ENCODE assay signal across 8 cellular contexts in the genomic region with DNA sequence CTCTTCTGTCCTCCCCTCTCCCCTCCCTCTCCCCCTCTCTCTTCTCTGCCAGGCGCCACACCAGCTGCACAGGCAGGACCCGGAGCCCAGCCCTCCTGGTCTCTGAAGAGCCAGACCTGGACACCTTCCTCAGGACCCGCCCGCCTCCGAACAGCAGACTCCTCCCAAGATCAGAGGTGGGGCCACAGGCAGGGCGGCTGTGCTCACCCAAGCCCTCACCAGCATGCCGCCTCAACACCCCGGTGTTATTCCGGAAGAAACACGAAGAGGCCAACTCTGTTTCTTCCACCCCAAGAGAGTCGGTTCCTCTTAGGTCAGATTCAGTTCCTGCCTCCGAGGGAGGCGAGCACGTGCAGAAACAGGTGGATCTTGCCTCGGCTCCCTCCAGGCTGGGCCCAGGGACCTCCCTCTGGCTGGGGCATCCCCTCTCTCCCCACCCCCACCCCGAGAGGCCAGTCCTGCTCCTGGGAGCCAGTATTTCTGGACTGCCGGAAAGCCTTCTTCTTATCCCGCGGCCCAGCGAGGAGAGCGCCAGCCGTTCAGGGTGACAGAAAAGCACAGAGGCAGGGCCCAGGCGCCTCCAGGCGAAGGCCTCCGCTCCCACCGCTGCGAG. TPM values are rescaled to one million over a fixed set of nuclear protein-coding genes. Genes with fewer than 3 reads are reported as not detected.
DNase-seq lines count a peak whose midpoint lies in the region; ATAC-seq and TF ChIP-seq lines count a peak whose summit lies in the region.
"Not testable (repeated sequence)": the region's sequence is repeated elsewhere in the genome, so short reads cannot be mapped to it uniquely, and the experiment has no call there.

No MANE protein-coding gene starts in this region.

- not testable (repeated sequence) for H3K27ac Mint-ChIP-seq in GM23338; memory B cell; stimulated activated memory B cell treated with anti-CD40 and anti-IgM and Interleukin-4, amounts not matched to agents 10 μg/mL and 1 μg/mL and 100 μg/mL, for 72 hours

- H3K4me1 Mint-ChIP-seq in GM23338; activated T-cell treated with anti-CD3 and anti-CD28 coated beads, Interleukin-2, amount 50 U/mL, for 4 hours (ENCODE audit: low read depth); memory B cell; stimulated activated memory B cell treated with anti-CD40 and anti-IgM and Interleukin-4, amounts not matched to agents 10 μg/mL and 1 μg/mL and 100 μg/mL, for 72 hours: not testable (repeated sequence)

- not testable (repeated sequence) for H3K9me3 ChIP-seq in BLaER1; RWPE2 (ENCODE audit: severe bottlenecking)

- H3K9me3 Mint-ChIP-seq in GM23338; activated T-cell treated with anti-CD3 and anti-CD28 coated beads, Interleukin-2, amount 50 U/mL, for 4 hours; memory B cell; stimulated activated memory B cell treated with anti-CD40 and anti-IgM and Interleukin-4, amounts not matched to agents 10 μg/mL and 1 μg/mL and 100 μg/mL, for 72 hours: not testable (repeated sequence)

- not testable (repeated sequence) for H2AFZ ChIP-seq in GM23338

- ATAC-seq in GM19043 (IDR thresholded peaks at IDR 0.05; ENCODE audit: low read depth, unreplicated experiment) (peak; percentile 59), GM23338 (peak; percentile 59), RWPE2 (ENCODE audit: low read depth) (peak; percentile 26; the same call in 2 of the 3 replicates), esophagus mucosa (peak; percentile 72), memory B cell (ENCODE audit: low read depth) (peak; percentile 78)
- ATAC-seq in activated T-cell treated with anti-CD3 and anti-CD28 coated beads, Interleukin-2, amount 50 U/mL, for 4 hours = peak; percentile 32 to 78
- peak; percentile 99 for ATAC-seq in stimulated activated memory B cell treated with anti-CD40 and anti-IgM and Interleukin-4, amounts not matched to agents 10 μg/mL and 1 μg/mL and 100 μg/mL, for 72 hours

- H3K4me2 ChIP-seq in BLaER1 = peak overlapping the region; percentile 34; the same call in 1 of the 2 replicates
- H3K4me2 ChIP-seq in GM23338 = not testable (repeated sequence)

- not testable (repeated sequence) for TF ChIP-seq CTCF in GM23338 (conservative IDR thresholded peaks at IDR 0.05; ENCODE audit: low read depth in 2 of 2); RWPE2 (IDR thresholded peaks at IDR 0.05; ENCODE audit: poor library complexity, severe bottlenecking)

- H3K36me3 Mint-ChIP-seq in GM23338 (ENCODE audit: low read depth); activated T-cell treated with anti-CD3 and anti-CD28 coated beads, Interleukin-2, amount 50 U/mL, for 4 hours (ENCODE audit: insufficient read depth); memory B cell; stimulated activated memory B cell treated with anti-CD40 and anti-IgM and Interleukin-4, amounts not matched to agents 10 μg/mL and 1 μg/mL and 100 μg/mL, for 72 hours: not testable (repeated sequence)

- H4K20me1 ChIP-seq in BLaER1; GM23338 (replicated peaks; ENCODE audit: insufficient read depth): not testable (repeated sequence)

- not testable (repeated sequence) for H3K27ac ChIP-seq in BLaER1; GM23338 (ENCODE audit: low read depth); RWPE2 (ENCODE audit: poor library complexity, severe bottlenecking)

- peaks cover 11% of the 10 kb centered on the region for H3K4me1 ChIP-seq in BLaER1
- not testable (repeated sequence) for H3K4me1 ChIP-seq in GM23338 (ENCODE audit: insufficient read depth); RWPE2 (ENCODE audit: insufficient read depth, poor library complexity, severe bottlenecking)

- H3K36me3 ChIP-seq in BLaER1; GM23338 (ENCODE audit: insufficient read depth); RWPE2 (ENCODE audit: low read depth): not testable (repeated sequence)

- DNase-seq in GM23338 (ENCODE audit: low spot score); RWPE2 (ENCODE audit: low spot score); activated T-cell treated with anti-CD3 and anti-CD28 coated beads, Interleukin-2, amount 50 U/mL, for 4 hours; memory B cell (ENCODE audit: low spot score in 2 of 2): not testable (repeated sequence)

- H3K9me2 ChIP-seq in GM23338 (ENCODE audit: insufficient read depth) = not testable (repeated sequence)

- not testable (repeated sequence) for H3K4me3 Mint-ChIP-seq in GM23338; activated T-cell treated with anti-CD3 and anti-CD28 coated beads, Interleukin-2, amount 50 U/mL, for 4 hours; memory B cell; stimulated activated memory B cell treated with anti-CD40 and anti-IgM and Interleukin-4, amounts not matched to agents 10 μg/mL and 1 μg/mL and 100 μg/mL, for 72 hours

- H3K9ac ChIP-seq in BLaER1 = not testable (repeated sequence)

- not testable (repeated sequence) for H3F3A ChIP-seq in GM23338 (replicated peaks; ENCODE audit: low read depth)

- H3K79me2 ChIP-seq in GM23338 (replicated peaks; ENCODE audit: insufficient read depth) = not testable (repeated sequence)

- not testable (repeated sequence) for H3K27me3 ChIP-seq in BLaER1; GM23338 (ENCODE audit: insufficient read depth); RWPE2 (ENCODE audit: insufficient read depth, poor library complexity, severe bottlenecking)

- not testable (repeated sequence) for H3K4me3 ChIP-seq in BLaER1; GM23338; RWPE2 (ENCODE audit: severe bottlenecking)

- H3K27me3 Mint-ChIP-seq in GM23338 (ENCODE audit: insufficient read depth, low read depth, poor library complexity); activated T-cell treated with anti-CD3 and anti-CD28 coated beads, Interleukin-2, amount 50 U/mL, for 4 hours (ENCODE audit: low read depth); memory B cell; stimulated activated memory B cell treated with anti-CD40 and anti-IgM and Interleukin-4, amounts not matched to agents 10 μg/mL and 1 μg/mL and 100 μg/mL, for 72 hours: not testable (repeated sequence)

RNA-seq across cellular contexts. Expression of a gene that starts 16.4 kb away (rescaled TPM):
- 1.1 and 13.8 TPM in 2 replicates for total RNA-seq in GM23338 (2014; rRNA removed; shearing (Covaris generic))
- polyA plus RNA-seq in GM23338 (2016; fragmentation: Nextera tagmentation; extraction: Ambion mirVana) = 0.14 and 0.31 TPM in 2 replicates
- 10 to 100 TPM; 14.0 to 19.6 (median 16.7) TPM for total RNA-seq in activated T-cell treated with anti-CD3 and anti-CD28 coated beads, Interleukin-2, amount 50 U/mL, for 4 hours
- total RNA-seq in esophagus mucosa = 16.5 TPM

Comparison
In these comparisons a context has a peak if more than half of its experiments do, and no peak if none do; other contexts are left out.
1. ATAC-seq: peak in every context shown above with its lines; median percentile 99 in stimulated activated memory B cell treated with anti-CD40 and anti-IgM and Interleukin-4, amounts not matched to agents 10 μg/mL and 1 μg/mL and 100 μg/mL, for 72 hours; 78 in memory B cell; 72 in esophagus mucosa; 59 in GM19043; 59 in GM23338; 55 in activated T-cell treated with anti-CD3 and anti-CD28 coated beads, Interleukin-2, amount 50 U/mL, for 4 hours; 26 in RWPE2.